Comparison of ENCODE assay signal across 23 cellular contexts in the genomic region with DNA sequence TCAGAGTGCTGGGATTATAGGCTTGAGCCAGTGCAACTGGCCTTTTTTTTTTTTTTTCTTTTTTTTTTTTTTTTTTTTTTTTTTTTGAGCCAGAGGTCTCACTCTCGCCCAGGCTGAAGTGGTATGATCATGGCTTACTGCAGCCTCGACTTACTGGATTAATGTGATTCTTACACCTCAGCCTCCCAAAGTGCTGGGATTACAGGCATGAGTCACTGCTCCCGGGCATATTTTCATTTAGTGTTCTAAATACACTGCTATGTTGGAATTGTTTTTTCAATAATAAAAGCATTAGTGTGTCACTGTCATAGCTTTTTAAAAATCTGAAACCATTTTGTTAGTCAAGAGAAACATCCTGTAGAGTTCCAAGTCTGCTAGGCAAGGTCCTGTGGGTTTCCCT.
DNase-seq lines count a peak whose midpoint lies in the region; TF ChIP-seq lines count a peak whose summit lies in the region.
"Had no signal": no experiment of that assay in that cellular context is flagged by ENCODE, and none has a peak within 500 bp of the region (broad histone marks: within the 10 kb centered on the region; RNA-seq: fewer than 3 reads in every experiment).

No MANE protein-coding gene starts in this region.

- H3K36me3 ChIP-seq in ACC112 (ENCODE audit: insufficient read depth, low read length) (peaks cover 18% of the 10 kb centered on the region; the same call in 1 of the 2 replicates), HEK293 (ENCODE audit: control insufficient read depth in 2 of 2, insufficient read depth in 1 of 2, low read length in 2 of 2) (peaks cover 56 to 93% of the 10 kb centered on the region in 2 experiments; a peak in 2 of 3 replicates)

- TF ChIP-seq CTCF in HEK293 (tag by site-specific recombination; IDR thresholded peaks at IDR 0.05) (no peak), foreskin fibroblast (IDR thresholded peaks at IDR 0.05; ENCODE audit: low read depth, low read length) (no peak)

- no peaks in the 10 kb centered on the region for H3K27me3 ChIP-seq in ACC112 (ENCODE audit: insufficient read depth, low read length)
- H3K27me3 ChIP-seq: foreskin keratinocyte, heart right ventricle had no signal

- POLR2A ChIA-PET in HEK293 (lab: Yijun Ruan, JAX): interaction anchor here (0.6 kb wide), 1 partner anchor 484 kb away, joined by 6 read pairs; no protein-coding TSS in a partner anchor

- no peaks in the 10 kb centered on the region for H3K9me3 ChIP-seq in HEK293 (ENCODE audit: control insufficient read depth, insufficient read depth, low read depth, low read length)
- H3K9me3 ChIP-seq: HAP-1, heart right ventricle, prostate gland had no signal

- no peaks in the 10 kb centered on the region for H3K79me2 ChIP-seq in ACC112 (ENCODE audit: control insufficient read depth, insufficient read depth, low read length, unreplicated experiment)

- no peak overlapping the region for H2AFZ ChIP-seq in ACC112 (ENCODE audit: low read length, unreplicated experiment)

- H3K27ac ChIP-seq in ACC112 (ENCODE audit: low read depth, low read length) (peak overlapping the region; percentile 68), HEK293 (ENCODE audit: extremely low read depth, low read depth, low read length) (no peak overlapping the region)
- H3K27ac ChIP-seq: foreskin keratinocyte, heart right ventricle, HL-60, prostate gland had no signal

- CTCF ChIA-PET in HEK293 (lab: Yijun Ruan, JAX): interaction anchor here (1.0 kb wide), 1 partner anchor 9 kb away, joined by 3 read pairs; no protein-coding TSS in a partner anchor

- H3K4me1 ChIP-seq in ACC112 (ENCODE audit: control insufficient read depth, insufficient read depth, low read length, unreplicated experiment) (peaks cover 22% of the 10 kb centered on the region), HEK293 (ENCODE audit: control insufficient read depth, insufficient read depth, low read length) (no peaks in the 10 kb centered on the region)
- H3K4me1 ChIP-seq: foreskin keratinocyte, HAP-1, heart right ventricle, prostate gland had no signal

- no peak overlapping the region for H3K4me3 ChIP-seq in ACC112 (ENCODE audit: low read depth, low read length)
- H3K4me3 ChIP-seq in HEK293 (ENCODE audit: low read depth, low read length): no peak overlapping the region
- no peak overlapping the region for H3K4me3 ChIP-seq in foreskin fibroblast (ENCODE audit: low read depth in 1 of 2, low read length in 2 of 2)
- H3K4me3 ChIP-seq: HAP-1, heart right ventricle, prostate gland had no signal

- DNase-seq in astrocyte of the hippocampus (ENCODE audit: low read depth, low spot score) (peak; percentile 32), foreskin fibroblast (peak; percentile 45 to 73), AG08395 (ENCODE audit: low spot score) (no peak), NCI-H1436 treated with DMSO at 0.1 percent for 48 hours (lab: John Stamatoyannopoulos, UW) (no peak), AG20443 (ENCODE audit: low spot score) (no peak), T-helper 2 cell (no peak)
- DNase-seq: ACHN; activated CD4-positive, CD25-positive, alpha-beta regulatory T cell; activated CD8-positive, alpha-beta T cell treated with anti-CD3 and anti-CD28 coated beads, Interleukin-2, amount 10 ng/mL, durations not matched to agents 7 days and 5 days; activated gamma-delta T cell; activated T-cell treated with anti-CD3 and anti-CD28 coated beads for 4 hours; caudate nucleus; foreskin keratinocyte; heart right ventricle; left cardiac atrium; NCI-H446; NCI-H82; T1000 had no signal

TF ChIP-seq in HEK293, 187 proteins besides CTCF, POLR2A, EP300 and RAD21:
- no peak for TF ChIP-seq ZNF544 (tag by site-specific recombination; IDR thresholded peaks at IDR 0.05)
- TF ChIP-seq, protein P1, sequence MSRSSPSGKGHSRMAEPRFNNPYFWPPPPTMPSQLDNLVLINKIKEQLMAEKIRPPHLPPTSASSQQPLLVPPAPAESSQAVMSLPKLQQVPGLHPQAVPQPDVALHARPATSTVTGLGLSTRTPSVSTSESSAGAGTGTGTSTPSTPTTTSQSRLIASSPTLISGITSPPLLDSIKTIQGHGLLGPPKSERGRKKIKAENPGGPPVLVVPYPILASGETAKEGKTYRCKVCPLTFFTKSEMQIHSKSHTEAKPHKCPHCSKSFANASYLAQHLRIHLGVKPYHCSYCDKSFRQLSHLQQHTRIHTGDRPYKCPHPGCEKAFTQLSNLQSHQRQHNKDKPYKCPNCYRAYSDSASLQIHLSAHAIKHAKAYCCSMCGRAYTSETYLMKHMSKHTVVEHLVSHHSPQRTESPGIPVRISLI (tag by site-specific recombination; IDR thresholded peaks at IDR 0.05): peak; percentile 59; the same call in 1 of the 2 replicates

Comparison
In these comparisons a context has a peak if more than half of its experiments do, and no peak if none do; other contexts are left out.
1. DNase-seq: peak in astrocyte of the hippocampus (single experiment) and foreskin fibroblast (2 of 2); none in AG08395 (single experiment), NCI-H1436 treated with DMSO at 0.1 percent for 48 hours (single experiment), AG20443 (single experiment) and T-helper 2 cell (0 of 5).